Comparison of ENCODE assay signal across 16 cellular contexts in genomic region chr18:12030667-12031066, GRCh38. TPM values are rescaled to one million over a fixed set of nuclear protein-coding genes. Genes with fewer than 3 reads are reported as not detected.
DNase-seq lines count a peak whose midpoint lies in the region; TF ChIP-seq lines count a peak whose summit lies in the region.
"Had no signal": no experiment of that assay in that cellular context is flagged by ENCODE, and none has a peak within 500 bp of the region (broad histone marks: within the 10 kb centered on the region; RNA-seq: fewer than 3 reads in every experiment).

No MANE protein-coding gene starts in this region.

- no peak overlapping the region for H2AFZ ChIP-seq in H9 (ENCODE audit: low read length)

- H3K27me3 ChIP-seq in BLaER1 (no peaks in the 10 kb centered on the region), H9 (ENCODE audit: insufficient read depth, low read length) (no peaks in the 10 kb centered on the region), esophagus (ENCODE audit: control insufficient read depth in 1 of 2, insufficient read depth in 2 of 2, low read length in 2 of 2) (no peaks in the 10 kb centered on the region), prostate gland (replicated peaks; ENCODE audit: insufficient read depth) (no peaks in the 10 kb centered on the region)

- H3T11ph ChIP-seq in H9 (ENCODE audit: low read length), result no peak overlapping the region

- H4K8ac ChIP-seq in H9 (replicated peaks; ENCODE audit: insufficient read length, low read depth, low read length), result no peak overlapping the region

- H4K20me1 ChIP-seq in BLaER1, result no peaks in the 10 kb centered on the region
- H4K20me1 ChIP-seq in H9 (ENCODE audit: control insufficient read depth, insufficient read depth, insufficient read length), result no peaks in the 10 kb centered on the region

- peaks cover 19% of the 10 kb centered on the region in 2 experiments for H3K4me1 Mint-ChIP-seq in H9
- H3K4me1 Mint-ChIP-seq in nephron progenitor cell, result peaks cover 73% of the 10 kb centered on the region

- WGBS in H9 (ENCODE audit: extremely low coverage, insufficient read length, low lambda C conversion rate), result no CpG with 5 or more reads among the region's 10 CpGs
- WGBS in esophagus, 2 donors, result 59 to 66% methylated on average over 10 of the region's 10 CpGs
- WGBS in prostate gland, result 68% methylated on average over 10 of the region's 10 CpGs

- H3K79me2 ChIP-seq in H9 (ENCODE audit: insufficient read depth, low read length), result no peaks in the 10 kb centered on the region

- no peak overlapping the region for H4K91ac ChIP-seq in H9 (ENCODE audit: insufficient read length, low read depth, low read length)

- no peak overlapping the region for H3K4ac ChIP-seq in H9 (ENCODE audit: low read depth, low read length)

- no peaks in the 10 kb centered on the region for H3K9me3 ChIP-seq in BLaER1
- H3K9me3 ChIP-seq in H9 (ENCODE audit: control insufficient read depth, low read depth, low read length), result no peaks in the 10 kb centered on the region
- H3K9me3 ChIP-seq in esophagus (ENCODE audit: control insufficient read depth in 2 of 2, insufficient read depth in 1 of 2, low read depth in 1 of 2, low read length in 1 of 2), result no peaks in the 10 kb centered on the region
- no peaks in the 10 kb centered on the region for H3K9me3 ChIP-seq in prostate gland

- H2AK5ac ChIP-seq in H9 (ENCODE audit: insufficient read length, low read length), result no peak overlapping the region

- H3K4me2 ChIP-seq in BLaER1 (peak overlapping the region; percentile 11), H9 (ENCODE audit: insufficient read depth, insufficient read length, low read length) (no peak overlapping the region)

- no peak overlapping the region for H3K4me3 Mint-ChIP-seq in H9
- peak overlapping the region; percentile 48 for H3K4me3 Mint-ChIP-seq in nephron progenitor cell
- H3K4me3 Mint-ChIP-seq: B cell; CD8-positive, alpha-beta T cell had no signal

- intact Hi-C loops in prostate gland (cut with DNase I), result loop anchor here (10.0 kb wide), 2 partner anchors 176 to 376 kb away; partner anchors contain the start of gene CHMP1B

- no peak overlapping the region for H3K56ac ChIP-seq in H9 (ENCODE audit: insufficient read length, low read depth, low read length)

- H3K27ac Mint-ChIP-seq in H9 (peak overlapping the region in 2 of 3 experiments; percentile 25 to 65; a peak in 2 of 7 replicates), nephron progenitor cell (peak overlapping the region; percentile 85)
- H3K27ac Mint-ChIP-seq: B cell; CD8-positive, alpha-beta T cell had no signal

- H3K4me3 ChIP-seq in BLaER1 (no peak overlapping the region), esophagus (ENCODE audit: low read depth in 1 of 2, low read length in 2 of 2) (no peak overlapping the region), prostate gland (no peak overlapping the region)

- no peak overlapping the region for H2BK5ac ChIP-seq in H9 (ENCODE audit: insufficient read length, low read length)

- no peak overlapping the region for H4K5ac ChIP-seq in H9 (ENCODE audit: insufficient read length, low read depth, low read length)

- no peak overlapping the region for H2BK12ac ChIP-seq in H9 (ENCODE audit: insufficient read length, low read depth, low read length)

- H3K36me3 Mint-ChIP-seq in H9 (ENCODE audit: insufficient read depth in 1 of 3, low read depth in 3 of 3) (peaks cover 28 to 53% (median 53%) of the 10 kb centered on the region in 3 experiments), nephron progenitor cell (ENCODE audit: low read depth) (peaks cover 33% of the 10 kb centered on the region)

- no peak overlapping the region for H3K23ac ChIP-seq in H9 (ENCODE audit: insufficient read length, low read depth, low read length)

- no peak overlapping the region for H3K14ac ChIP-seq in H9 (ENCODE audit: insufficient read depth, low read length)

- TF ChIP-seq CTCF in H9 (conservative IDR thresholded peaks at IDR 0.05), result no peak
- TF ChIP-seq CTCF in nephron progenitor cell (IDR thresholded peaks at IDR 0.05), result no peak
- no peak for TF ChIP-seq CTCF in prostate gland (IDR thresholded peaks at IDR 0.05)

- H3K9me3 Mint-ChIP-seq in H9, result no peaks in the 10 kb centered on the region; a peak in 2 of 5 replicates
- no peaks in the 10 kb centered on the region for H3K9me3 Mint-ChIP-seq in nephron progenitor cell
- H3K9me3 Mint-ChIP-seq: CD8-positive, alpha-beta T cell had no signal

- H3K4me1 ChIP-seq in BLaER1 (peaks cover 31% of the 10 kb centered on the region), H9 (ENCODE audit: insufficient read depth, low read length) (no peaks in the 10 kb centered on the region), esophagus (ENCODE audit: control insufficient read depth in 2 of 2, insufficient read depth in 2 of 2, low read length in 1 of 2) (peaks cover 0 to 23% of the 10 kb centered on the region in 2 donors), prostate gland (replicated peaks) (no peaks in the 10 kb centered on the region)

- H3K23me2 ChIP-seq in H9 (ENCODE audit: insufficient read length, low read depth, low read length, poor library complexity, severe bottlenecking), result no peaks in the 10 kb centered on the region

- no peak overlapping the region for H2BK15ac ChIP-seq in H9 (ENCODE audit: low read depth, low read length)

- no peaks in the 10 kb centered on the region for H3K79me1 ChIP-seq in H9 (ENCODE audit: insufficient read depth, low read depth, low read length, poor library complexity, severe bottlenecking)

- no peak overlapping the region for H2BK120ac ChIP-seq in H9 (ENCODE audit: low read depth, low read length, poor library complexity, severe bottlenecking)

- H3K18ac ChIP-seq in H9 (ENCODE audit: insufficient read length, low read depth, low read length), result no peak overlapping the region

- no peak overlapping the region for H2BK20ac ChIP-seq in H9 (ENCODE audit: low read depth, low read length, poor library complexity, severe bottlenecking)

- no peak for TF ChIP-seq POLR2A in prostate gland (IDR thresholded peaks at IDR 0.05)

- H3K9ac ChIP-seq in BLaER1 (0 out of 2 replicates have a peak overlapping the region, but pooled peaks have one; percentile 17), H9 (ENCODE audit: extremely low read depth, insufficient read length, low read length) (no peak overlapping the region)

- no peaks in the 10 kb centered on the region for H3K27me3 Mint-ChIP-seq in H9 (ENCODE audit: low read depth)
- peaks cover 9% of the 10 kb centered on the region for H3K27me3 Mint-ChIP-seq in nephron progenitor cell (ENCODE audit: low read depth, poor library complexity)
- H3K27me3 Mint-ChIP-seq: B cell had no signal

- peaks cover 38% of the 10 kb centered on the region for H3K36me3 ChIP-seq in BLaER1
- H3K36me3 ChIP-seq in esophagus (ENCODE audit: control insufficient read depth in 2 of 2, insufficient read depth in 2 of 2, low read length in 1 of 2), result peaks cover 0 to 5% of the 10 kb centered on the region in 2 donors
- H3K36me3 ChIP-seq in prostate gland, result no peaks in the 10 kb centered on the region

- DNase-seq in H9 (no peak), nephron progenitor cell (peak; percentile 26), prostate gland (ENCODE audit: low spot score) (no peak), NCI-H2107 (lab: John Stamatoyannopoulos, UW) (no peak)
- DNase-seq in activated CD4-positive, alpha-beta T cell treated with anti-CD3 and anti-CD28 coated beads for 4 hours, result no peak
- no peak for DNase-seq in stimulated activated CD4-positive, alpha-beta T cell treated with anti-CD3 and anti-CD28 coated beads, Interleukin-4, amount 100 ng/mL, for 24 hours
- DNase-seq: ACHN; CD8-positive, alpha-beta T cell; KG1; NCI-H1092 treated with DMSO at 0.1 percent for 48 hours; NCI-H1694 treated with DMSO at 0.1 percent for 48 hours; NCI-H524 treated with DMSO at 0.1 percent for 48 hours; SHP77 treated with DMSO at 0.1 percent for 48 hours had no signal

- H3K27ac ChIP-seq in BLaER1 (no peak overlapping the region), H9 (ENCODE audit: insufficient read length, low read depth, low read length) (no peak overlapping the region), esophagus (ENCODE audit: low read depth in 2 of 2, low read length in 1 of 2) (peak overlapping the region; percentile 78 to 86), prostate gland (no peak overlapping the region)

RNA-seq across cellular contexts. Expression of gene IMPA2, which starts 49.4 kb away (rescaled TPM):
- total RNA-seq in H9 (2021) (69.1 and 73.8 TPM in 2 replicates), prostate gland (10 to 100 TPM; 16.6 to 17.9 TPM)
- polyA plus RNA-seq in esophagus, result 100 to 1,000 TPM in 1 of 2 donors, 10 to 100 TPM in 1; 79.1 to 142 TPM

Comparison
In these comparisons a context has a peak if more than half of its experiments do, and no peak if none do; other contexts are left out.
1. H3K27ac ChIP-seq: peak in esophagus (2 of 2); none in BLaER1 (single experiment), H9 (single experiment) and prostate gland (0 of 2).